In the genomic region with DNA sequence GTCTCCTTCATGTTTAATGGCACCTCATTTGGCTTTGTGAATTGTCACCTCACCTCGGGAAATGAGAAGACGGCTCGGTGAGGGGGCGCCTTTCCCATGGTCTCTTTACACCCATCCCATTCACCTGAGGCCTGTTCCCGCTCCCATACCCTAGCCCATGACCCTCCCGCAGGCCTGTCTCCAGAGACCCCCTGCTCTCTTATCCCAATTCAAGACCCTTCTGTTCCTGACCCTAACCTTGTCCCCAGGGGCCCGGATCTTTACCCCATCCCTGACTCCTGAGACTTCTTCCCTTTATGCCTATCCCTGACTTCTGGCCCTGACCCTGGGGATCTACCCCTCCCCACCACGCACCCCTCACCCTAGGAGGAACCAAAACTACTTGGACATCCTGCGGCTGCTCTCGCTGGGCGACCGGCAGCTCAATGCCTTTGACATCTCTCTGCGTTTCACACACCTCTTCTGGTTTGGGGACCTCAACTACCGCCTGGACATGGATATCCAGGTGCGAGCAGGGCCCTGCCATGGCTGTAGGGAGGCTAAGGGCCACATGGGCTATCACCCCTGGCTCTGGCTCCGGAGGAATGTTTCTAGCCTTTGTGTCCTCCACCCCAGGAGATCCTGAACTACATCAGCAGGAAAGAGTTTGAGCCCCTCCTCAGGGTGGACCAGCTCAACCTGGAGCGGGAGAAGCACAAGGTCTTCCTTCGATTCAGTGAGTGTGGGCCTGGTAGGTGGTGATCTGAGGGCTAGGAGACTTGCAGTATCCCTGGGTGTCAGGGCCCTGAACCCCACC, we compare ENCODE assay signal across 31 cellular contexts. TPM values are rescaled to one million over a fixed set of nuclear protein-coding genes. Genes with fewer than 3 reads are reported as not detected.
DNase-seq lines count a peak whose midpoint lies in the region; ATAC-seq and TF ChIP-seq lines count a peak whose summit lies in the region.
"Had no signal": no experiment of that assay in that cellular context is flagged by ENCODE, and none has a peak within 500 bp of the region (broad histone marks: within the 10 kb centered on the region; RNA-seq: fewer than 3 reads in every experiment).

No MANE protein-coding gene starts in this region.

- no peaks in the 10 kb centered on the region for H3K79me2 ChIP-seq in mesendoderm (ENCODE audit: control insufficient read depth, insufficient read depth, low read length)

- H3K4me3 Mint-ChIP-seq in neural crest cell (peak overlapping the region; percentile 23), type B pancreatic cell (no peak overlapping the region)
- H3K4me3 Mint-ChIP-seq: activated CD8-positive, alpha-beta T cell treated with anti-CD3 and anti-CD28 coated beads, Interleukin-2, amount 10 ng/mL, durations not matched to agents 7 days and 5 days; activated T-cell treated with anti-CD3 and anti-CD28 coated beads, Interleukin-2, amount 50 U/mL, for 4 hours; CD8-positive, alpha-beta T cell; stimulated activated memory B cell treated with anti-CD40 and anti-IgM and Interleukin-4, amounts not matched to agents 10 μg/mL and 1 μg/mL and 100 μg/mL, for 72 hours had no signal

- no peak for ATAC-seq in SK-N-SH treated with all-trans-retinoic acid at 6 μM for 48 hours
- ATAC-seq: activated CD4-positive, CD25-positive, alpha-beta regulatory T cell treated with anti-CD3 and anti-CD28 coated beads, Interleukin-2, amount 50 U/mL, for 24 hours; activated CD8-positive, alpha-beta T cell treated with anti-CD3 and anti-CD28 coated beads, Interleukin-2, amount 10 ng/mL, durations not matched to agents 7 days and 5 days; activated T-cell treated with anti-CD3 and anti-CD28 coated beads, Interleukin-2, amount 50 U/mL, for 4 hours; CD8-positive, alpha-beta T cell; stimulated activated memory B cell treated with anti-CD40 and anti-IgM and Interleukin-4, amounts not matched to agents 10 μg/mL and 1 μg/mL and 100 μg/mL, for 72 hours had no signal

- H2BK120ac ChIP-seq in mesenchymal stem cell (ENCODE audit: low read depth, low read length) = no peak overlapping the region
- H2BK120ac ChIP-seq in mesendoderm (ENCODE audit: low read depth, low read length) = no peak overlapping the region

- H3K56ac ChIP-seq in mesendoderm (ENCODE audit: low read length) = no peak overlapping the region

- H3K4me3 ChIP-seq in mesenchymal stem cell (ENCODE audit: insufficient read depth in 1 of 2, low read depth in 1 of 2, low read length in 2 of 2) = no peak overlapping the region
- H3K4me3 ChIP-seq in mesendoderm (ENCODE audit: low read length) = no peak overlapping the region
- H3K4me3 ChIP-seq: coronary artery, SJSA1, thoracic aorta had no signal

- peak; percentile 43 for DNase-seq in activated CD8-positive, alpha-beta memory T cell treated with anti-CD3 and anti-CD28 coated beads for 24 hours
- no peak for DNase-seq in activated CD8-positive, alpha-beta memory T cell treated with anti-CD3 and anti-CD28 coated beads, Interleukin-2, amount 50 U/mL, for 4 hours
- DNase-seq in neural crest cell (ENCODE audit: low read depth, low spot score) (no peak), type B pancreatic cell (ENCODE audit: extremely low spot score, unreplicated experiment) (peak; percentile 47), mesenchymal stem cell (no peak), NCI-H146 (lab: John Stamatoyannopoulos, UW) (no peak), mesendoderm (no peak)
- DNase-seq: 8988T; activated CD8-positive, alpha-beta T cell treated with anti-CD3 and anti-CD28 coated beads, Interleukin-2, amount 10 ng/mL, durations not matched to agents 7 days and 5 days; activated naive CD4-positive, alpha-beta T cell treated with Interleukin-2 at 50 U/mL for 16 hours; activated T-cell treated with anti-CD3 and anti-CD28 coated beads, Interleukin-2, amount 50 U/mL, for 4 hours; DMS153; kidney; NCI-H1092 treated with DMSO at 0.1 percent for 48 hours; NCI-H2029 treated with DMSO at 0.1 percent for 48 hours; NCI-H226; small intestine had no signal

- peaks cover 94 to 99% of the 10 kb centered on the region in 2 experiments for H3K36me3 ChIP-seq in mesenchymal stem cell (ENCODE audit: control insufficient read depth in 1 of 2, insufficient read depth in 2 of 2, low read depth in 1 of 2, low read length in 2 of 2)
- peaks cover 36% of the 10 kb centered on the region for H3K36me3 ChIP-seq in mesendoderm (ENCODE audit: control insufficient read depth, insufficient read depth, low read length)

- no peak for TF ChIP-seq CTCF in neural crest cell (conservative IDR thresholded peaks at IDR 0.05)
- TF ChIP-seq CTCF in type B pancreatic cell (conservative IDR thresholded peaks at IDR 0.05) = no peak

- H4K8ac ChIP-seq in mesenchymal stem cell (ENCODE audit: low read length) (no peak overlapping the region), mesendoderm (ENCODE audit: low read depth, low read length) (no peak overlapping the region)

- 96% methylated on average over 18 of the region's 18 CpGs for WGBS in mesenchymal stem cell
- no CpG with 5 or more reads among the region's 18 CpGs for WGBS in mesendoderm (ENCODE audit: extremely low coverage, insufficient coverage, low lambda C conversion rate)

- H4K5ac ChIP-seq in mesendoderm (ENCODE audit: low read length) = no peak overlapping the region

- no peaks in the 10 kb centered on the region for H3K9me3 ChIP-seq in mesenchymal stem cell (ENCODE audit: control insufficient read depth, low read length)
- H3K9me3 ChIP-seq: SJSA1, thoracic aorta had no signal

- H3K23ac ChIP-seq in mesenchymal stem cell (ENCODE audit: low read length in 2 of 2) (no peak overlapping the region), mesendoderm (ENCODE audit: low read length) (no peak overlapping the region)

- no peak overlapping the region for H2AFZ ChIP-seq in mesenchymal stem cell (ENCODE audit: low read depth, low read length)

- H3K9ac ChIP-seq in mesenchymal stem cell (ENCODE audit: low read length) (no peak overlapping the region), mesendoderm (ENCODE audit: low read length) (no peak overlapping the region)

- H3K27me3 ChIP-seq in mesenchymal stem cell (ENCODE audit: control insufficient read depth in 1 of 2, insufficient read depth in 1 of 2, low read length in 2 of 2) (no peaks in the 10 kb centered on the region), mesendoderm (ENCODE audit: insufficient read depth, low read length, poor library complexity) (no peaks in the 10 kb centered on the region)
- H3K27me3 ChIP-seq: SJSA1 had no signal

- no peak overlapping the region for H2BK12ac ChIP-seq in mesenchymal stem cell (ENCODE audit: low read length in 2 of 2)

- H3K4me1 Mint-ChIP-seq in neural crest cell (peaks cover 12% of the 10 kb centered on the region), type B pancreatic cell (ENCODE audit: unreplicated experiment) (peaks cover 7% of the 10 kb centered on the region)

- H3K27ac Mint-ChIP-seq in neural crest cell (ENCODE audit: unreplicated experiment) (no peak overlapping the region), type B pancreatic cell (no peak overlapping the region)
- H3K27ac Mint-ChIP-seq: activated CD8-positive, alpha-beta T cell treated with anti-CD3 and anti-CD28 coated beads, Interleukin-2, amount 10 ng/mL, durations not matched to agents 7 days and 5 days; CD8-positive, alpha-beta T cell; stimulated activated memory B cell treated with anti-CD40 and anti-IgM and Interleukin-4, amounts not matched to agents 10 μg/mL and 1 μg/mL and 100 μg/mL, for 72 hours had no signal

- peaks cover 17% of the 10 kb centered on the region for H3K36me3 Mint-ChIP-seq in neural crest cell (ENCODE audit: low read depth)
- peaks cover 32% of the 10 kb centered on the region for H3K36me3 Mint-ChIP-seq in type B pancreatic cell

- H3K14ac ChIP-seq in mesenchymal stem cell (ENCODE audit: low read length in 2 of 2) = no peak overlapping the region

- no peak overlapping the region for H3K4ac ChIP-seq in mesenchymal stem cell (ENCODE audit: low read depth in 1 of 2, low read length in 2 of 2)
- H3K4ac ChIP-seq in mesendoderm (ENCODE audit: low read depth, low read length) = no peak overlapping the region

- peaks cover 23% of the 10 kb centered on the region for H3K4me1 ChIP-seq in mesenchymal stem cell (ENCODE audit: control insufficient read depth, insufficient read depth, low read depth, low read length)
- H3K4me1 ChIP-seq in mesendoderm (ENCODE audit: control insufficient read depth, low read depth, low read length) = no peaks in the 10 kb centered on the region
- H3K4me1 ChIP-seq: SJSA1 had no signal

- H3K27me3 Mint-ChIP-seq in neural crest cell (ENCODE audit: low read depth) (peaks cover 2% of the 10 kb centered on the region), type B pancreatic cell (no peaks in the 10 kb centered on the region)
- H3K27me3 Mint-ChIP-seq: stimulated activated memory B cell treated with anti-CD40 and anti-IgM and Interleukin-4, amounts not matched to agents 10 μg/mL and 1 μg/mL and 100 μg/mL, for 72 hours had no signal

- no peak overlapping the region for H2AK5ac ChIP-seq in mesenchymal stem cell (ENCODE audit: low read length, severe bottlenecking)
- no peak overlapping the region for H2AK5ac ChIP-seq in mesendoderm (ENCODE audit: low read length)

- no peak overlapping the region for H3K27ac ChIP-seq in mesenchymal stem cell (ENCODE audit: low read length, poor library complexity, severe bottlenecking)
- no peak overlapping the region for H3K27ac ChIP-seq in mesendoderm (ENCODE audit: low read depth, low read length)
- H3K27ac ChIP-seq: coronary artery, HL-60, SJSA1, thoracic aorta had no signal

- H4K91ac ChIP-seq in mesenchymal stem cell (ENCODE audit: low read length) = no peak overlapping the region

- no peak overlapping the region for H2BK15ac ChIP-seq in mesenchymal stem cell (ENCODE audit: low read depth, poor library complexity, severe bottlenecking)
- H2BK15ac ChIP-seq in mesendoderm (replicated peaks; ENCODE audit: low read depth) = no peak overlapping the region

- H3K4me2 ChIP-seq in mesenchymal stem cell (ENCODE audit: low read length, poor library complexity, severe bottlenecking) = no peak overlapping the region
- H3K4me2 ChIP-seq in mesendoderm (ENCODE audit: low read length) = no peak overlapping the region

- H3K79me1 ChIP-seq in mesenchymal stem cell (replicated peaks; ENCODE audit: low read length, poor library complexity, severe bottlenecking) (peaks cover 63% of the 10 kb centered on the region), mesendoderm (ENCODE audit: low read length) (peaks cover 3% of the 10 kb centered on the region)

- H2BK5ac ChIP-seq in mesenchymal stem cell (ENCODE audit: low read depth, low read length, poor library complexity, severe bottlenecking) (no peak overlapping the region), mesendoderm (ENCODE audit: low read length) (no peak overlapping the region)

- H3K18ac ChIP-seq in mesenchymal stem cell (ENCODE audit: low read depth in 1 of 2, low read length in 2 of 2) (no peak overlapping the region), mesendoderm (ENCODE audit: low read length) (no peak overlapping the region)

- H3K9me3 Mint-ChIP-seq in neural crest cell (no peaks in the 10 kb centered on the region), type B pancreatic cell (no peaks in the 10 kb centered on the region)
- H3K9me3 Mint-ChIP-seq: activated T-cell treated with anti-CD3 and anti-CD28 coated beads, Interleukin-2, amount 50 U/mL, for 4 hours; CD8-positive, alpha-beta T cell; stimulated activated memory B cell treated with anti-CD40 and anti-IgM and Interleukin-4, amounts not matched to agents 10 μg/mL and 1 μg/mL and 100 μg/mL, for 72 hours had no signal

RNA-seq across cellular contexts. Expression of a gene that starts 7.9 kb away (rescaled TPM):
- total RNA-seq in neural crest cell = 242 and 247 TPM in 2 replicates
- total RNA-seq in type B pancreatic cell (ENCODE audit: low replicate concordance) = 179 and 231 TPM in 2 replicates
- polyA plus RNA-seq in mesenchymal stem cell (2013, experiment 1 of 2) = 111 TPM
- 103 TPM for polyA plus RNA-seq in mesenchymal stem cell (2013, experiment 2 of 2)
- 59.0 TPM for polyA plus RNA-seq in mesendoderm (2013, experiment 1 of 2)
- polyA plus RNA-seq in mesendoderm (2013, experiment 2 of 2) = 57.6 TPM

RNA-seq across cellular contexts. Expression of a gene that starts 11.5 kb away (rescaled TPM):
- 5.1 and 5.6 TPM in 2 replicates for total RNA-seq in neural crest cell
- 2.8 and 3.0 TPM in 2 replicates for total RNA-seq in type B pancreatic cell (ENCODE audit: low replicate concordance)
- polyA plus RNA-seq in mesenchymal stem cell (2013, experiment 1 of 2) = not detected
- not detected for polyA plus RNA-seq in mesenchymal stem cell (2013, experiment 2 of 2)
- 0.17 TPM for polyA plus RNA-seq in mesendoderm (2013, experiment 1 of 2)
- polyA plus RNA-seq in mesendoderm (2013, experiment 2 of 2) = 0.15 TPM
- total RNA-seq: activated CD8-positive, alpha-beta T cell treated with anti-CD3 and anti-CD28 coated beads, Interleukin-2, amount 10 ng/mL, durations not matched to agents 7 days and 5 days; activated T-cell treated with anti-CD3 and anti-CD28 coated beads, Interleukin-2, amount 50 U/mL, for 4 hours; bronchial epithelial cell; CD8-positive, alpha-beta T cell; fibroblast of lung; glomerular endothelial cell; H1; kidney; lung microvascular endothelial cell; SJSA1; T-helper 1 cell treated with Interleukin-12 subunit alpha and Interleukin-12 subunit beta and Interleukin-4 antibody, amounts not matched to agents 30 ng/mL and 1 ng/mL, for 36 hours; thoracic aorta had no signal
- polyA plus RNA-seq: fibroblast of lung had no signal

RNA-seq across cellular contexts. Expression of a gene that starts 15.9 kb away (rescaled TPM):
- not detected in 2 replicates for total RNA-seq in neural crest cell
- not detected in 2 replicates for total RNA-seq in type B pancreatic cell (ENCODE audit: low replicate concordance)
- polyA plus RNA-seq in mesenchymal stem cell (2013, experiment 1 of 2) = not detected
- polyA plus RNA-seq in mesenchymal stem cell (2013, experiment 2 of 2) = not detected
- polyA plus RNA-seq in mesendoderm (2013, experiment 1 of 2) = not detected
- not detected for polyA plus RNA-seq in mesendoderm (2013, experiment 2 of 2)
- total RNA-seq: activated CD8-positive, alpha-beta T cell treated with anti-CD3 and anti-CD28 coated beads, Interleukin-2, amount 10 ng/mL, durations not matched to agents 7 days and 5 days; activated T-cell treated with anti-CD3 and anti-CD28 coated beads, Interleukin-2, amount 50 U/mL, for 4 hours; bronchial epithelial cell; CD8-positive, alpha-beta T cell; fibroblast of lung; glomerular endothelial cell; H1; lung microvascular endothelial cell; SJSA1; T-helper 1 cell treated with Interleukin-12 subunit alpha and Interleukin-12 subunit beta and Interleukin-4 antibody, amounts not matched to agents 30 ng/mL and 1 ng/mL, for 36 hours had no signal
- polyA plus RNA-seq: fibroblast of lung, H1 had no signal

RNA-seq across cellular contexts. Expression of a gene that starts 40.5 kb away (rescaled TPM):
- not detected in 2 replicates for total RNA-seq in neural crest cell
- 2.7 and 6.7 TPM in 2 replicates for total RNA-seq in type B pancreatic cell (ENCODE audit: low replicate concordance)
- not detected for polyA plus RNA-seq in mesenchymal stem cell (2013, experiment 1 of 2)
- not detected for polyA plus RNA-seq in mesenchymal stem cell (2013, experiment 2 of 2)
- polyA plus RNA-seq in mesendoderm (2013, experiment 1 of 2) = 1.2 TPM
- 1.3 TPM for polyA plus RNA-seq in mesendoderm (2013, experiment 2 of 2)
- total RNA-seq: activated CD8-positive, alpha-beta T cell treated with anti-CD3 and anti-CD28 coated beads, Interleukin-2, amount 10 ng/mL, durations not matched to agents 7 days and 5 days; CD8-positive, alpha-beta T cell; fibroblast of lung; glomerular endothelial cell; H1; lung microvascular endothelial cell; T-helper 1 cell treated with Interleukin-12 subunit alpha and Interleukin-12 subunit beta and Interleukin-4 antibody, amounts not matched to agents 30 ng/mL and 1 ng/mL, for 36 hours; thoracic aorta had no signal

Comparison
In these comparisons a context has a peak if more than half of its experiments do, and no peak if none do; other contexts are left out.
1. DNase-seq: peak in activated CD8-positive, alpha-beta memory T cell treated with anti-CD3 and anti-CD28 coated beads for 24 hours (single experiment) and type B pancreatic cell (single experiment); none in activated CD8-positive, alpha-beta memory T cell treated with anti-CD3 and anti-CD28 coated beads, Interleukin-2, amount 50 U/mL, for 4 hours (single experiment), neural crest cell (single experiment), mesenchymal stem cell (single experiment), NCI-H146 (single experiment) and mesendoderm (single experiment).